Comparison of ENCODE assay signal across 1 cellular context in the genomic region with DNA sequence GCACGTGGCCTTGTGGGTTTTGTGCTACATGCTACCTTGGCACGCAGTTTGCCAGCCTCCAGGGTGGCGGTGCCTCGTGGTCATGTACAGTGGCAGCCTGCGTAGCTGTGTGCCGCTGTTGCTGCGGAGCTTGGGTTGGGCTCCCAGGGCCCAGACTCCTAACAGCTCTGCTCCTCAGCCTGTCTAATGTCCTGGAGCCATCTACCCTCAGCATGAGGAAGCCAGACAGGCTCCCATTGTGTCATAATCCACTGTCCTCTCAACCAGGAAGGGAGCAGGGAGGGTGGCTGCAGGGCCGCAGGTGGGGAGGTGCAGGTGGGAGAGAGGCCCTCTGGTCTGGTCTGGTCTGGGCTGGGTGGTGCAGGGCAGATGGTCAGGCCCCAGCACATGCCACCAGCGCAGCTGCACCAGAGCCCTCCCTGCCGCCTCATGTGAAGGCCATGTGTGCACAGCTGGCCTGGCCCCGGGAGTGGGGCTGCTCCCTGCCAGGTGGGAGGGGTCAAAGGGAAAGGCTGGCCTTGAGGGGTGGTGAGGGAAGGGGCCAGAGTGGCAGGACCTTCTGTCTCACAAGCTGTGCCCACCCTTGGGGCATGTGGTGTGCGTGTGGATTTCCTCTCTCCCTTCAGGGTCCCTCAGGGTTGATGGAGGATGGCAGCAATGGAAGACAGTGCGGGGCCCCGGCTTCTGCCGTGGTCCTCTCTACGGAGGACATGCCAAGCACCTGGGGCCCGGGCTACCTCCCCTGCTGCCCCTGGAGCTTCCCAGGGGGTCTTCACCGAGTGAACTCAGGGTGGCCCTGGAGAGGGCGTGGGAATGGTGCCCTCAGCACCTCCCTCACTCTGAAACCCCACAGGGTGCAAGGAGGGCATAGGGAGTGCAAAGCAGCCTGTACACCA.
TF ChIP-seq lines count a peak whose summit lies in the region.

No MANE protein-coding gene starts in this region.

TF ChIP-seq in H1, 55 proteins besides CTCF, POLR2A, EP300 and RAD21:
- TF ChIP-seq NANOG (IDR thresholded peaks at IDR 0.05; ENCODE audit: insufficient read depth, low read depth, low read length, poor library complexity, severe bottlenecking): no peak
- TF ChIP-seq, protein P1, sequence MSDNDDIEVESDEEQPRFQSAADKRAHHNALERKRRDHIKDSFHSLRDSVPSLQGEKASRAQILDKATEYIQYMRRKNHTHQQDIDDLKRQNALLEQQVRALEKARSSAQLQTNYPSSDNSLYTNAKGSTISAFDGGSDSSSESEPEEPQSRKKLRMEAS (IDR thresholded peaks at IDR 0.05): 0 out of 2 replicates have a peak, but pooled peaks have one; percentile 10
TF ChIP-seq in H1: peak in this region for 1.
